ENCODE assay signal across 8 cellular contexts in genomic region chr1:166479052-166479631, GRCh38.
DNase-seq lines count a peak whose midpoint lies in the region; ATAC-seq and TF ChIP-seq lines count a peak whose summit lies in the region.

No MANE protein-coding gene starts in this region.

- H3K27me3 Mint-ChIP-seq in activated CD8-positive, alpha-beta T cell treated with anti-CD3 and anti-CD28 coated beads, Interleukin-2, amount 10 ng/mL, durations not matched to agents 7 days and 5 days (ENCODE audit: low read depth), result no peaks in the 10 kb centered on the region

- H3K36me3 ChIP-seq in vagina, result no peaks in the 10 kb centered on the region

- H3K4me3 Mint-ChIP-seq in activated CD8-positive, alpha-beta T cell treated with anti-CD3 and anti-CD28 coated beads, Interleukin-2, amount 10 ng/mL, durations not matched to agents 7 days and 5 days, result no peak overlapping the region

- no peak overlapping the region for H3K27ac Mint-ChIP-seq in activated CD8-positive, alpha-beta T cell treated with anti-CD3 and anti-CD28 coated beads, Interleukin-2, amount 10 ng/mL, durations not matched to agents 7 days and 5 days

- CTCF ChIA-PET in activated CD8-positive, alpha-beta T cell treated with anti-CD3 and anti-CD28 coated beads, Interleukin-2, amount 10 ng/mL, durations not matched to agents 7 days and 5 days (lab: Charles Lee), result interaction anchor here (0.7 to 5.1 kb wide), 19 partner anchors 10 to 580 kb away, joined by 3 to 54 read pairs (median 3); no protein-coding TSS in a partner anchor

- H3K9me3 Mint-ChIP-seq in activated CD8-positive, alpha-beta T cell treated with anti-CD3 and anti-CD28 coated beads, Interleukin-2, amount 10 ng/mL, durations not matched to agents 7 days and 5 days (ENCODE audit: insufficient read depth), result no peaks in the 10 kb centered on the region

- ATAC-seq in HG02610 (IDR thresholded peaks at IDR 0.05; ENCODE audit: unreplicated experiment), result peak; percentile 70
- ATAC-seq in activated CD8-positive, alpha-beta T cell treated with anti-CD3 and anti-CD28 coated beads, Interleukin-2, amount 10 ng/mL, durations not matched to agents 7 days and 5 days, result no peak

- H3K4me3 ChIP-seq in fibroblast of mammary gland (ENCODE audit: control insufficient read depth, low read depth, low read length), result no peak overlapping the region
- no peak overlapping the region for H3K4me3 ChIP-seq in vagina

- no peak for TF ChIP-seq POLR2A in vagina (IDR thresholded peaks at IDR 0.05)

- no peaks in the 10 kb centered on the region for H3K4me1 ChIP-seq in vagina

- peak; percentile 20 for DNase-seq in NCI-H146 (lab: John Stamatoyannopoulos, UW)
- no peak for DNase-seq in NCI-H146 treated with DMSO at 0.1 percent for 48 hours (lab: John Stamatoyannopoulos, UW; ENCODE audit: unreplicated experiment)
- peak; percentile 48 for DNase-seq in NCI-H460 (ENCODE audit: extremely low read depth, low read depth)
- peak; percentile 70 for DNase-seq in activated CD8-positive, alpha-beta T cell treated with anti-CD3 and anti-CD28 coated beads, Interleukin-2, amount 10 ng/mL, durations not matched to agents 7 days and 5 days
- DNase-seq in fibroblast of mammary gland (ENCODE audit: low read depth), result peak; percentile 36
- DNase-seq in occipital lobe (lab: John Stamatoyannopoulos, UW), result peak; percentile 8
- DNase-seq in vagina (ENCODE audit: extremely low spot score in 2 of 2), result no peak

- H3K27ac ChIP-seq in vagina, result no peak overlapping the region

- intact Hi-C loops in vagina (cut with DNase I), result loop anchor here (10.0 kb wide), 1 partner anchor 534 kb away; no protein-coding TSS in a partner anchor

- no peaks in the 10 kb centered on the region for H3K27me3 ChIP-seq in vagina

- POLR2A ChIA-PET in activated CD8-positive, alpha-beta T cell treated with anti-CD3 and anti-CD28 coated beads, Interleukin-2, amount 10 ng/mL, durations not matched to agents 7 days and 5 days (lab: Charles Lee), result no interaction called here

- TF ChIP-seq CTCF in fibroblast of mammary gland (conservative IDR thresholded peaks at IDR 0.05; ENCODE audit: control insufficient read depth, insufficient read depth, low read depth, low read length) (peak; percentile 69), vagina (IDR thresholded peaks at IDR 0.05) (peak; percentile 47 to 64 (median 62))

- H3K36me3 Mint-ChIP-seq in activated CD8-positive, alpha-beta T cell treated with anti-CD3 and anti-CD28 coated beads, Interleukin-2, amount 10 ng/mL, durations not matched to agents 7 days and 5 days (ENCODE audit: low read depth), result no peaks in the 10 kb centered on the region

- no peaks in the 10 kb centered on the region for H3K4me1 Mint-ChIP-seq in activated CD8-positive, alpha-beta T cell treated with anti-CD3 and anti-CD28 coated beads, Interleukin-2, amount 10 ng/mL, durations not matched to agents 7 days and 5 days (ENCODE audit: low read depth)

- no peaks in the 10 kb centered on the region for H3K9me3 ChIP-seq in vagina

Comparison
In these comparisons a context has a peak if more than half of its experiments do, and no peak if none do; other contexts are left out.
1. DNase-seq: peak in NCI-H146 (single experiment), NCI-H460 (single experiment), activated CD8-positive, alpha-beta T cell treated with anti-CD3 and anti-CD28 coated beads, Interleukin-2, amount 10 ng/mL, durations not matched to agents 7 days and 5 days (single experiment), fibroblast of mammary gland (single experiment) and occipital lobe (single experiment); none in NCI-H146 treated with DMSO at 0.1 percent for 48 hours (single experiment) and vagina (0 of 2).